In the genomic region with DNA sequence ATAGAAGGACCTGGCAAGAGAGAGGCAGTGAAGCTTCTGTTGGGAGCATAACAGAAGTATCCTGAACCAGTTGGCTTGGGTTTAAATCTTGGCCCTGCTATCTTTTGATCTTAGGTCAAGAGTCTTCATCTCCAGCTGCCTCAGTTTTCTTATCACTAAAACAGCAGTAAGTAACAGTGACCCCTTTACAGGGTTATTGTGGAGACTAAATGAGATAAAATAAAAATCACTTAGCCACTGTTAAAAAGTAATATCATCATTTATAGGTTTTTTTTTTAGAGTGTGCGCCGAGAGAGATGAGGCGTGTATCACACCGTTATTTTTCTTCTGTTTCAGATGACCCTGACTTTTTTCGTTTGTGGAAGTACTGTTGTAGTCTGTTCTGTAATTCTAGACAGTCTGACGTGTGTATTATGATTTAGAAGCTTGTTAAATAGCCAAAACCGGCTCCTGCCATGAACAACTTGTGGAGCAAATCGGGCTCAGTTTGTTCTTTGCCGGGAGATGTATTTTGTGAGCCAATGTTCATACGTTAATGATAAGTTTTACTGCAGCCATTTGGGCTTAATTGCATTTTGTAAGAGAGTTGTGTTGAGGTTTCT, we compare ENCODE assay signal across 7 cellular contexts. TPM values are rescaled to one million over a fixed set of nuclear protein-coding genes. Genes with fewer than 3 reads are reported as not detected.
DNase-seq lines count a peak whose midpoint lies in the region; ATAC-seq lines count a peak whose summit lies in the region.

No MANE protein-coding gene starts in this region.

- H3K9me3 ChIP-seq in HUES48 (ENCODE audit: control insufficient read depth, insufficient read depth, low read length), result no peaks in the 10 kb centered on the region
- H3K9me3 ChIP-seq in iPS-15b (ENCODE audit: control insufficient read depth, insufficient read depth, low read length), result no peaks in the 10 kb centered on the region

- no peak for DNase-seq in NCI-H446 (lab: John Stamatoyannopoulos, UW)
- DNase-seq in Ammon's horn (ENCODE audit: low spot score), result no peak

- no peaks in the 10 kb centered on the region for H3K27me3 ChIP-seq in HUES48 (ENCODE audit: control insufficient read depth, insufficient read depth, low read length)
- no peaks in the 10 kb centered on the region for H3K27me3 ChIP-seq in iPS-15b (ENCODE audit: control insufficient read depth, insufficient read depth, low read length)

- H3K4me1 ChIP-seq in HUES48 (ENCODE audit: control insufficient read depth, insufficient read depth, low read length), result peaks cover 15% of the 10 kb centered on the region
- H3K4me1 ChIP-seq in iPS-15b (ENCODE audit: control insufficient read depth, insufficient read depth, low read length), result peaks cover 6% of the 10 kb centered on the region

- H3K9me3 Mint-ChIP-seq in activated T-helper 17 cell treated with anti-CD3 and anti-CD28 coated beads, Interleukin-2, amount 50 U/mL, for 72 hours, result no peaks in the 10 kb centered on the region
- no peaks in the 10 kb centered on the region for H3K9me3 Mint-ChIP-seq in stimulated activated memory B cell treated with anti-CD40 and anti-IgM and Interleukin-4, amounts not matched to agents 10 μg/mL and 1 μg/mL and 100 μg/mL, for 72 hours

- H3K9ac ChIP-seq in HUES48 (ENCODE audit: low read depth, low read length) (peak overlapping the region; percentile 95), iPS-15b (ENCODE audit: low read depth, low read length) (peak overlapping the region; percentile 97)

- H3K4me3 ChIP-seq in HUES48 (ENCODE audit: low read depth, low read length) (peak overlapping the region; percentile 96), iPS-15b (ENCODE audit: low read depth, low read length) (peak overlapping the region; percentile 95)

- H3K36me3 ChIP-seq in HUES48 (ENCODE audit: control insufficient read depth, insufficient read depth, low read length) (peaks cover 20% of the 10 kb centered on the region), iPS-15b (ENCODE audit: control insufficient read depth, insufficient read depth, low read length) (peaks cover 3% of the 10 kb centered on the region)

- H3K27ac ChIP-seq in HUES48 (ENCODE audit: low read depth, low read length), result peak overlapping the region; percentile 96

- H3K4me3 Mint-ChIP-seq in activated T-helper 17 cell treated with anti-CD3 and anti-CD28 coated beads, Interleukin-2, amount 50 U/mL, for 72 hours, result peak overlapping the region; percentile 98
- H3K4me3 Mint-ChIP-seq in stimulated activated memory B cell treated with anti-CD40 and anti-IgM and Interleukin-4, amounts not matched to agents 10 μg/mL and 1 μg/mL and 100 μg/mL, for 72 hours, result peak overlapping the region; percentile 98

- H3K4me1 Mint-ChIP-seq in activated T-helper 17 cell treated with anti-CD3 and anti-CD28 coated beads, Interleukin-2, amount 50 U/mL, for 72 hours, result peaks cover 17% of the 10 kb centered on the region
- peaks cover 31% of the 10 kb centered on the region for H3K4me1 Mint-ChIP-seq in stimulated activated memory B cell treated with anti-CD40 and anti-IgM and Interleukin-4, amounts not matched to agents 10 μg/mL and 1 μg/mL and 100 μg/mL, for 72 hours

- peak overlapping the region; percentile 98 for H3K27ac Mint-ChIP-seq in activated T-helper 17 cell treated with anti-CD3 and anti-CD28 coated beads, Interleukin-2, amount 50 U/mL, for 72 hours
- peak overlapping the region; percentile 95 for H3K27ac Mint-ChIP-seq in stimulated activated memory B cell treated with anti-CD40 and anti-IgM and Interleukin-4, amounts not matched to agents 10 μg/mL and 1 μg/mL and 100 μg/mL, for 72 hours

- H3K36me3 Mint-ChIP-seq in activated T-helper 17 cell treated with anti-CD3 and anti-CD28 coated beads, Interleukin-2, amount 50 U/mL, for 72 hours (ENCODE audit: low read depth), result peaks cover 62% of the 10 kb centered on the region
- peaks cover 32% of the 10 kb centered on the region for H3K36me3 Mint-ChIP-seq in stimulated activated memory B cell treated with anti-CD40 and anti-IgM and Interleukin-4, amounts not matched to agents 10 μg/mL and 1 μg/mL and 100 μg/mL, for 72 hours

- no peaks in the 10 kb centered on the region for H3K27me3 Mint-ChIP-seq in activated T-helper 17 cell treated with anti-CD3 and anti-CD28 coated beads, Interleukin-2, amount 50 U/mL, for 72 hours
- H3K27me3 Mint-ChIP-seq in stimulated activated memory B cell treated with anti-CD40 and anti-IgM and Interleukin-4, amounts not matched to agents 10 μg/mL and 1 μg/mL and 100 μg/mL, for 72 hours, result no peaks in the 10 kb centered on the region

- no peak for ATAC-seq in activated T-helper 17 cell treated with anti-CD3 and anti-CD28 coated beads, Interleukin-2, amount 50 U/mL, for 72 hours (replicated peaks)
- ATAC-seq in stimulated activated memory B cell treated with anti-CD40 and anti-IgM and Interleukin-4, amounts not matched to agents 10 μg/mL and 1 μg/mL and 100 μg/mL, for 72 hours, result no peak
- ATAC-seq in GM18511 (IDR thresholded peaks at IDR 0.05; ENCODE audit: unreplicated experiment), result no peak

RNA-seq across cellular contexts. Expression of gene THRAP3, which starts 1.2 kb away (rescaled TPM):
- 100 to 1,000 TPM; 115 to 152 TPM for total RNA-seq in activated T-helper 17 cell treated with anti-CD3 and anti-CD28 coated beads, Interleukin-2, amount 50 U/mL, for 72 hours
